In the genomic region with DNA sequence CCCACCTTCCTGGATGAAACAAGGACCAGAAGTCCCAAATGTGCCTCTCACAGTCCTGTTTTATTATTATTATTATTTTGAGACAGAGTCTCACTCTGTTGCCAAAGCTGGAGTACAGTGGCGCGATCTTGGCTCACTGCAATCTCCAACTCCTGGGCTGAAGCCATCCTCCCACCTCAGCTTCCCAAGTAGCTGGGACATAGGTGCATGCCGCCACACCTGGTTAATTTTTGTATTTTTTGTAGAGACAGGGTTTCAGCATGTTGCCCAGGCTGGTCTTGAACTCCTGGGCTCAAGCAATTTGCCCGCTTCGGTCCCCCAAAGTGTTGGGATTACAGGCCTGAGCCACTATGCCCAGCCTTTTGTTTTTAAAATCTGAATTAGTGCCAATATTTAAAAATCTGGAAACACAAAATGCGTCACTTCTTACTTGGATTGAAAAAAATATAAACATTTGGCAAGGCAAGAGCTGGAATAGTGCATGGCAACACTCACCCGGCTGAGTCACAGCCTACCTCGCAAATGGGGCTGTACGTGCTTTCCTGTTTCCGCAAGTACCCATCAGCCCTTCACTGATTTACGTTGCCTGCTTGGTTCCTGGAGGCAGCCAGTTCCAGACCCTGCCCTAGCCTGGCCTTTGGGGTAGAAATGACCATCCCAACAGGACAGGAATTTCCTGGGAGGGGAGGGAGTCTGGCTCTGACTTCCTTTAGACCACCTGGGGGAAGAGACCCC, we compare ENCODE assay signal across 1 cellular context.
TF ChIP-seq lines count a peak whose summit lies in the region.

No MANE protein-coding gene starts in this region.

TF ChIP-seq in IMR-90, 13 proteins besides CTCF, POLR2A, EP300 and RAD21 (continued from another document):
- TF ChIP-seq USF2 (IDR thresholded peaks at IDR 0.05; ENCODE audit: low read depth, low read length) (no peak), BHLHE40 (IDR thresholded peaks at IDR 0.05; ENCODE audit: low read depth, low read length) (peak; percentile 46; the same call in 1 of the 2 replicates), MXI1 (IDR thresholded peaks at IDR 0.05; ENCODE audit: borderline replicate concordance, low read depth, low read length) (no peak), RFX5 (IDR thresholded peaks at IDR 0.05; ENCODE audit: low read depth, low read length) (0 out of 2 replicates have a peak, but pooled peaks have one; percentile 28), CHD1 (IDR thresholded peaks at IDR 0.05; ENCODE audit: low read depth, low read length) (0 out of 2 replicates have a peak, but pooled peaks have one; percentile 78)
